In the genomic region with DNA sequence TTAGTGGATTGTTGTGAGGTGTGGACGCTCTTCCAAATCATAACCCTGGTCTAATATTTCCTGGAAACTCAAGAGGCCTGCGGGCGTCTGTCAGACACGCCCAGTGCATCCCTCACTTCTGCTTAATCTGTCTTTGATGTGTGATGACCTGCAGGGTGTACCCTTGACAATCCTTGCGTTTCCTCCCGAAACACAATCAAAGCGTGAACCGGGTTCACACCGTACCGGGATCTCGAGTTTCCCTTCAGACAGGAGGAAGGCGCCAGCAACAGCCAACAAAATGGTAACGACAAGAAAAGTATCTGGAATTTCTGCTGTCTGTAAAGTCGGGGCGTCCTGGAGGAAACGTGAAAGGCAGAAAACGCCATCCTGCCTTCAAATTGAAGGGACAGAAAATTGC, we compare ENCODE assay signal across 2 cellular contexts.
TF ChIP-seq lines count a peak whose summit lies in the region.

No MANE protein-coding gene starts in this region.

TF ChIP-seq in GM23338, 12 proteins besides CTCF, POLR2A, EP300 and RAD21 (continued from another document):
- TF ChIP-seq, protein P1, sequence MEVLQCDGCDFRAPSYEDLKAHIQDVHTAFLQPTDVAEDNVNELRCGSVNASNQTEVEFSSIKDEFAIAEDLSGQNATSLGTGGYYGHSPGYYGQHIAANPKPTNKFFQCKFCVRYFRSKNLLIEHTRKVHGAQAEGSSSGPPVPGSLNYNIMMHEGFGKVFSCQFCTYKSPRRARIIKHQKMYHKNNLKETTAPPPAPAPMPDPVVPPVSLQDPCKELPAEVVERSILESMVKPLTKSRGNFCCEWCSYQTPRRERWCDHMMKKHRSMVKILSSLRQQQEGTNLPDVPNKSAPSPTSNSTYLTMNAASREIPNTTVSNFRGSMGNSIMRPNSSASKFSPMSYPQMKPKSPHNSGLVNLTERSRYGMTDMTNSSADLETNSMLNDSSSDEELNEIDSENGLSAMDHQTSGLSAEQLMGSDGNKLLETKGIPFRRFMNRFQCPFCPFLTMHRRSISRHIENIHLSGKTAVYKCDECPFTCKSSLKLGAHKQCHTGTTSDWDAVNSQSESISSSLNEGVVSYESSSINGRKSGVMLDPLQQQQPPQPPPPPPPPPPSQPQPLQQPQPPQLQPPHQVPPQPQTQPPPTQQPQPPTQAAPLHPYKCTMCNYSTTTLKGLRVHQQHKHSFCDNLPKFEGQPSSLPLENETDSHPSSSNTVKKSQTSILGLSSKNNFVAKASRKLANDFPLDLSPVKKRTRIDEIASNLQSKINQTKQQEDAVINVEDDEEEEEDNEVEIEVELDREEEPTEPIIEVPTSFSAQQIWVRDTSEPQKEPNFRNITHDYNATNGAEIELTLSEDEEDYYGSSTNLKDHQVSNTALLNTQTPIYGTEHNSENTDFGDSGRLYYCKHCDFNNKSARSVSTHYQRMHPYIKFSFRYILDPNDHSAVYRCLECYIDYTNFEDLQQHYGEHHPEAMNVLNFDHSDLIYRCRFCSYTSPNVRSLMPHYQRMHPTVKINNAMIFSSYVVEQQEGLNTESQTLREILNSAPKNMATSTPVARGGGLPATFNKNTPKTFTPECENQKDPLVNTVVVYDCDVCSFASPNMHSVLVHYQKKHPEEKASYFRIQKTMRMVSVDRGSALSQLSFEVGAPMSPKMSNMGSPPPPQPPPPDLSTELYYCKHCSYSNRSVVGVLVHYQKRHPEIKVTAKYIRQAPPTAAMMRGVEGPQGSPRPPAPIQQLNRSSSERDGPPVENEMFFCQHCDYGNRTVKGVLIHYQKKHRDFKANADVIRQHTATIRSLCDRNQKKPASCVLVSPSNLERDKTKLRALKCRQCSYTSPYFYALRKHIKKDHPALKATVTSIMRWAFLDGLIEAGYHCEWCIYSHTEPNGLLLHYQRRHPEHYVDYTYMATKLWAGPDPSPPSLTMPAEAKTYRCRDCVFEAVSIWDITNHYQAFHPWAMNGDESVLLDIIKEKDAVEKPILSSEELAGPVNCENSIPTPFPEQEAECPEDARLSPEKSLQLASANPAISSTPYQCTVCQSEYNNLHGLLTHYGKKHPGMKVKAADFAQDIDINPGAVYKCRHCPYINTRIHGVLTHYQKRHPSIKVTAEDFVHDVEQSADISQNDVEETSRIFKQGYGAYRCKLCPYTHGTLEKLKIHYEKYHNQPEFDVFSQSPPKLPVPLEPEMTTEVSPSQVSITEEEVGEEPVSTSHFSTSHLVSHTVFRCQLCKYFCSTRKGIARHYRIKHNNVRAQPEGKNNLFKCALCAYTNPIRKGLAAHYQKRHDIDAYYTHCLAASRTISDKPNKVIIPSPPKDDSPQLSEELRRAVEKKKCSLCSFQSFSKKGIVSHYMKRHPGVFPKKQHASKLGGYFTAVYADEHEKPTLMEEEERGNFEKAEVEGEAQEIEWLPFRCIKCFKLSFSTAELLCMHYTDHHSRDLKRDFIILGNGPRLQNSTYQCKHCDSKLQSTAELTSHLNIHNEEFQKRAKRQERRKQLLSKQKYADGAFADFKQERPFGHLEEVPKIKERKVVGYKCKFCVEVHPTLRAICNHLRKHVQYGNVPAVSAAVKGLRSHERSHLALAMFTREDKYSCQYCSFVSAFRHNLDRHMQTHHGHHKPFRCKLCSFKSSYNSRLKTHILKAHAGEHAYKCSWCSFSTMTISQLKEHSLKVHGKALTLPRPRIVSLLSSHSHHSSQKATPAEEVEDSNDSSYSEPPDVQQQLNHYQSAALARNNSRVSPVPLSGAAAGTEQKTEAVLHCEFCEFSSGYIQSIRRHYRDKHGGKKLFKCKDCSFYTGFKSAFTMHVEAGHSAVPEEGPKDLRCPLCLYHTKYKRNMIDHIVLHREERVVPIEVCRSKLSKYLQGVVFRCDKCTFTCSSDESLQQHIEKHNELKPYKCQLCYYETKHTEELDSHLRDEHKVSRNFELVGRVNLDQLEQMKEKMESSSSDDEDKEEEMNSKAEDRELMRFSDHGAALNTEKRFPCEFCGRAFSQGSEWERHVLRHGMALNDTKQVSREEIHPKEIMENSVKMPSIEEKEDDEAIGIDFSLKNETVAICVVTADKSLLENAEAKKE (CRISPR knock-in tag; IDR thresholded peaks at IDR 0.05): no peak

TF ChIP-seq in WTC11, 78 proteins besides CTCF, POLR2A, EP300 and RAD21 (continued from another document):
- TF ChIP-seq, protein P2, sequence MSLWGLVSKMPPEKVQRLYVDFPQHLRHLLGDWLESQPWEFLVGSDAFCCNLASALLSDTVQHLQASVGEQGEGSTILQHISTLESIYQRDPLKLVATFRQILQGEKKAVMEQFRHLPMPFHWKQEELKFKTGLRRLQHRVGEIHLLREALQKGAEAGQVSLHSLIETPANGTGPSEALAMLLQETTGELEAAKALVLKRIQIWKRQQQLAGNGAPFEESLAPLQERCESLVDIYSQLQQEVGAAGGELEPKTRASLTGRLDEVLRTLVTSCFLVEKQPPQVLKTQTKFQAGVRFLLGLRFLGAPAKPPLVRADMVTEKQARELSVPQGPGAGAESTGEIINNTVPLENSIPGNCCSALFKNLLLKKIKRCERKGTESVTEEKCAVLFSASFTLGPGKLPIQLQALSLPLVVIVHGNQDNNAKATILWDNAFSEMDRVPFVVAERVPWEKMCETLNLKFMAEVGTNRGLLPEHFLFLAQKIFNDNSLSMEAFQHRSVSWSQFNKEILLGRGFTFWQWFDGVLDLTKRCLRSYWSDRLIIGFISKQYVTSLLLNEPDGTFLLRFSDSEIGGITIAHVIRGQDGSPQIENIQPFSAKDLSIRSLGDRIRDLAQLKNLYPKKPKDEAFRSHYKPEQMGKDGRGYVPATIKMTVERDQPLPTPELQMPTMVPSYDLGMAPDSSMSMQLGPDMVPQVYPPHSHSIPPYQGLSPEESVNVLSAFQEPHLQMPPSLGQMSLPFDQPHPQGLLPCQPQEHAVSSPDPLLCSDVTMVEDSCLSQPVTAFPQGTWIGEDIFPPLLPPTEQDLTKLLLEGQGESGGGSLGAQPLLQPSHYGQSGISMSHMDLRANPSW (CRISPR knock-in tag; conservative IDR thresholded peaks at IDR 0.05; ENCODE audit: low read depth): no peak
- TF ChIP-seq, protein P3, sequence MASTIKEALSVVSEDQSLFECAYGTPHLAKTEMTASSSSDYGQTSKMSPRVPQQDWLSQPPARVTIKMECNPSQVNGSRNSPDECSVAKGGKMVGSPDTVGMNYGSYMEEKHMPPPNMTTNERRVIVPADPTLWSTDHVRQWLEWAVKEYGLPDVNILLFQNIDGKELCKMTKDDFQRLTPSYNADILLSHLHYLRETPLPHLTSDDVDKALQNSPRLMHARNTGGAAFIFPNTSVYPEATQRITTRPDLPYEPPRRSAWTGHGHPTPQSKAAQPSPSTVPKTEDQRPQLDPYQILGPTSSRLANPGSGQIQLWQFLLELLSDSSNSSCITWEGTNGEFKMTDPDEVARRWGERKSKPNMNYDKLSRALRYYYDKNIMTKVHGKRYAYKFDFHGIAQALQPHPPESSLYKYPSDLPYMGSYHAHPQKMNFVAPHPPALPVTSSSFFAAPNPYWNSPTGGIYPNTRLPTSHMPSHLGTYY (CRISPR knock-in tag; IDR thresholded peaks at IDR 0.05): no peak
- no peak for TF ChIP-seq ZNF423 (CRISPR knock-in tag; IDR thresholded peaks at IDR 0.05)
- TF ChIP-seq TP53 (CRISPR knock-in tag; IDR thresholded peaks at IDR 0.05): no peak
- no peak for TF ChIP-seq IRF2 (CRISPR knock-in tag; IDR thresholded peaks at IDR 0.05; ENCODE audit: borderline replicate concordance, low read depth)
- no peak for TF ChIP-seq GABPB1 (CRISPR knock-in tag; IDR thresholded peaks at IDR 0.05)
- no peak for TF ChIP-seq NR2C2 (CRISPR knock-in tag; IDR thresholded peaks at IDR 0.05)
- TF ChIP-seq OVOL2 (CRISPR knock-in tag; IDR thresholded peaks at IDR 0.05; ENCODE audit: borderline replicate concordance): no peak
- TF ChIP-seq, protein P4, sequence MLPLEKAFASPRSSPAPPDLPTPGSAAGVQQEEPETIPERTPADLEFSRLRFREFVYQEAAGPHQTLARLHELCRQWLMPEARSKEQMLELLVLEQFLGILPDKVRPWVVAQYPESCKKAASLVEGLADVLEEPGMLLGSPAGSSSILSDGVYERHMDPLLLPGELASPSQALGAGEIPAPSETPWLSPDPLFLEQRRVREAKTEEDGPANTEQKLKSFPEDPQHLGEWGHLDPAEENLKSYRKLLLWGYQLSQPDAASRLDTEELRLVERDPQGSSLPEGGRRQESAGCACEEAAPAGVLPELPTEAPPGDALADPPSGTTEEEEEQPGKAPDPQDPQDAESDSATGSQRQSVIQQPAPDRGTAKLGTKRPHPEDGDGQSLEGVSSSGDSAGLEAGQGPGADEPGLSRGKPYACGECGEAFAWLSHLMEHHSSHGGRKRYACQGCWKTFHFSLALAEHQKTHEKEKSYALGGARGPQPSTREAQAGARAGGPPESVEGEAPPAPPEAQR (CRISPR knock-in tag; IDR thresholded peaks at IDR 0.05): no peak
- TF ChIP-seq HMGA2 (CRISPR knock-in tag; IDR thresholded peaks at IDR 0.05): no peak
- no peak for TF ChIP-seq JUN (CRISPR knock-in tag; IDR thresholded peaks at IDR 0.05)
- TF ChIP-seq, protein P5, sequence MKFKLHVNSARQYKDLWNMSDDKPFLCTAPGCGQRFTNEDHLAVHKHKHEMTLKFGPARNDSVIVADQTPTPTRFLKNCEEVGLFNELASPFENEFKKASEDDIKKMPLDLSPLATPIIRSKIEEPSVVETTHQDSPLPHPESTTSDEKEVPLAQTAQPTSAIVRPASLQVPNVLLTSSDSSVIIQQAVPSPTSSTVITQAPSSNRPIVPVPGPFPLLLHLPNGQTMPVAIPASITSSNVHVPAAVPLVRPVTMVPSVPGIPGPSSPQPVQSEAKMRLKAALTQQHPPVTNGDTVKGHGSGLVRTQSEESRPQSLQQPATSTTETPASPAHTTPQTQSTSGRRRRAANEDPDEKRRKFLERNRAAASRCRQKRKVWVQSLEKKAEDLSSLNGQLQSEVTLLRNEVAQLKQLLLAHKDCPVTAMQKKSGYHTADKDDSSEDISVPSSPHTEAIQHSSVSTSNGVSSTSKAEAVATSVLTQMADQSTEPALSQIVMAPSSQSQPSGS (CRISPR knock-in tag; IDR thresholded peaks at IDR 0.05; ENCODE audit: borderline replicate concordance, low read depth): no peak
- TF ChIP-seq, protein P6, sequence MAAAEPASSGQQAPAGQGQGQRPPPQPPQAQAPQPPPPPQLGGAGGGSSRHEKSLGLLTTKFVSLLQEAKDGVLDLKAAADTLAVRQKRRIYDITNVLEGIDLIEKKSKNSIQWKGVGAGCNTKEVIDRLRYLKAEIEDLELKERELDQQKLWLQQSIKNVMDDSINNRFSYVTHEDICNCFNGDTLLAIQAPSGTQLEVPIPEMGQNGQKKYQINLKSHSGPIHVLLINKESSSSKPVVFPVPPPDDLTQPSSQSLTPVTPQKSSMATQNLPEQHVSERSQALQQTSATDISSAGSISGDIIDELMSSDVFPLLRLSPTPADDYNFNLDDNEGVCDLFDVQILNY (CRISPR knock-in tag; IDR thresholded peaks at IDR 0.05): no peak
- TF ChIP-seq MXD4 (CRISPR knock-in tag; IDR thresholded peaks at IDR 0.05; ENCODE audit: borderline replicate concordance): no peak
- no peak for TF ChIP-seq RELA (CRISPR knock-in tag; IDR thresholded peaks at IDR 0.05; ENCODE audit: borderline replicate concordance)
TF ChIP-seq in WTC11: peak in this region for 0.
